Comparison of ENCODE assay signal across 9 cellular contexts in genomic region chr11:120212259-120212888, GRCh38. TPM values are rescaled to one million over a fixed set of nuclear protein-coding genes. Genes with fewer than 3 reads are reported as not detected.
DNase-seq lines count a peak whose midpoint lies in the region; ATAC-seq and TF ChIP-seq lines count a peak whose summit lies in the region.
"Had no signal": no experiment of that assay in that cellular context is flagged by ENCODE, and none has a peak within 500 bp of the region (broad histone marks: within the 10 kb centered on the region; RNA-seq: fewer than 3 reads in every experiment).

No MANE protein-coding gene starts in this region.

- ATAC-seq in DND-41 (ENCODE audit: insufficient read depth, low read depth) = no peak
- ATAC-seq in HG02852 (IDR thresholded peaks at IDR 0.05; ENCODE audit: unreplicated experiment) = no peak

- H3K9me3 Mint-ChIP-seq in activated T-helper 1 cell treated with anti-CD3 and anti-CD28 coated beads, Interleukin-12 subunit alpha, Interleukin-12 subunit beta, Interleukin-2, Interleukin-4 antibody, amounts not matched to agents 30 ng/mL and 10 ng/mL and 1 ng/mL, durations not matched to agents 14 hours and 24 hours and 36 hours = no peaks in the 10 kb centered on the region

- peak overlapping the region; percentile 99; the same call in 1 of the 2 replicates for H3K4me2 ChIP-seq in DND-41 (ENCODE audit: insufficient read depth, low read length)

- no peaks in the 10 kb centered on the region for H3K79me2 ChIP-seq in DND-41 (ENCODE audit: insufficient read depth, low read length)

- DNase-seq in DND-41 (no peak), fibroblast of villous mesenchyme (ENCODE audit: low read depth) (peak; percentile 21), NCI-H748 (lab: John Stamatoyannopoulos, UW; ENCODE audit: unreplicated experiment) (no peak), DMS79 (lab: John Stamatoyannopoulos, UW) (no peak), superior temporal gyrus (ENCODE audit: extremely low spot score) (no peak)
- no peak for DNase-seq in activated T-helper 1 cell treated with anti-CD3 and anti-CD28 coated beads, Interleukin-12 subunit alpha, Interleukin-12 subunit beta, Interleukin-2, Interleukin-4 antibody, amounts not matched to agents 30 ng/mL and 10 ng/mL and 1 ng/mL, durations not matched to agents 14 hours and 24 hours and 36 hours (ENCODE audit: low spot score)
- DNase-seq: NCI-H510A had no signal

- TF ChIP-seq CTCF in DND-41 (IDR thresholded peaks at IDR 0.05; ENCODE audit: borderline replicate concordance, extremely low read depth, low read length, poor library complexity, severe bottlenecking) (no peak), fibroblast of villous mesenchyme (IDR thresholded peaks at IDR 0.05; ENCODE audit: insufficient read depth, low read depth, low read length) (no peak)

- H3K4me3 ChIP-seq in DND-41 (ENCODE audit: low read depth in 1 of 2, low read length in 2 of 2) (no peak overlapping the region), fibroblast of villous mesenchyme (ENCODE audit: low read depth, low read length) (peak overlapping the region; percentile 84), rectal smooth muscle tissue (ENCODE audit: low read length) (peak overlapping the region; percentile 74)

- H3K27me3 Mint-ChIP-seq in activated T-helper 1 cell treated with anti-CD3 and anti-CD28 coated beads, Interleukin-12 subunit alpha, Interleukin-12 subunit beta, Interleukin-2, Interleukin-4 antibody, amounts not matched to agents 30 ng/mL and 10 ng/mL and 1 ng/mL, durations not matched to agents 14 hours and 24 hours and 36 hours (ENCODE audit: insufficient read depth) = peaks cover 49% of the 10 kb centered on the region

- no peak overlapping the region for H3K27ac Mint-ChIP-seq in activated T-helper 1 cell treated with anti-CD3 and anti-CD28 coated beads, Interleukin-12 subunit alpha, Interleukin-12 subunit beta, Interleukin-2, Interleukin-4 antibody, amounts not matched to agents 30 ng/mL and 10 ng/mL and 1 ng/mL, durations not matched to agents 14 hours and 24 hours and 36 hours

- H3K9me3 ChIP-seq in DND-41 (ENCODE audit: insufficient read depth, low read length, severe bottlenecking) = no peaks in the 10 kb centered on the region

- H3K27me3 ChIP-seq in DND-41 (ENCODE audit: insufficient read depth, low read length, poor library complexity) = peaks cover 22% of the 10 kb centered on the region
- no peaks in the 10 kb centered on the region for H3K27me3 ChIP-seq in rectal smooth muscle tissue (ENCODE audit: control insufficient read depth, insufficient read depth, low read length)

- H3K36me3 ChIP-seq in DND-41 (ENCODE audit: insufficient read depth, low read length) = no peaks in the 10 kb centered on the region
- no peaks in the 10 kb centered on the region for H3K36me3 ChIP-seq in rectal smooth muscle tissue (ENCODE audit: control insufficient read depth, insufficient read depth, low read length)

- H3K4me1 ChIP-seq in DND-41 (ENCODE audit: insufficient read depth, low read length) = peaks cover 22% of the 10 kb centered on the region
- peaks cover 3% of the 10 kb centered on the region for H3K4me1 ChIP-seq in rectal smooth muscle tissue (ENCODE audit: control insufficient read depth, insufficient read depth, low read length)

- H3K4me3 Mint-ChIP-seq in activated T-helper 1 cell treated with anti-CD3 and anti-CD28 coated beads, Interleukin-12 subunit alpha, Interleukin-12 subunit beta, Interleukin-2, Interleukin-4 antibody, amounts not matched to agents 30 ng/mL and 10 ng/mL and 1 ng/mL, durations not matched to agents 14 hours and 24 hours and 36 hours = peak overlapping the region; percentile 50

- intact Hi-C loops in activated T-helper 1 cell treated with anti-CD3 and anti-CD28 coated beads, Interleukin-12 subunit alpha, Interleukin-12 subunit beta, Interleukin-2, Interleukin-4 antibody, amounts not matched to agents 30 ng/mL and 10 ng/mL and 1 ng/mL, durations not matched to agents 14 hours and 24 hours and 36 hours (cut with micrococcal nuclease) = no loop called here

- H3K27ac ChIP-seq in DND-41 (ENCODE audit: low read length) (no peak overlapping the region), rectal smooth muscle tissue (ENCODE audit: low read depth, low read length) (peak overlapping the region; percentile 24)

- peaks cover 13% of the 10 kb centered on the region for H3K4me1 Mint-ChIP-seq in activated T-helper 1 cell treated with anti-CD3 and anti-CD28 coated beads, Interleukin-12 subunit alpha, Interleukin-12 subunit beta, Interleukin-2, Interleukin-4 antibody, amounts not matched to agents 30 ng/mL and 10 ng/mL and 1 ng/mL, durations not matched to agents 14 hours and 24 hours and 36 hours (ENCODE audit: low read depth)

- H2AFZ ChIP-seq in DND-41 (ENCODE audit: low read depth, low read length) = no peak overlapping the region

- H3K9ac ChIP-seq in DND-41 (ENCODE audit: low read depth, low read length) (no peak overlapping the region), rectal smooth muscle tissue (ENCODE audit: low read length) (no peak overlapping the region)

- H3K36me3 Mint-ChIP-seq in activated T-helper 1 cell treated with anti-CD3 and anti-CD28 coated beads, Interleukin-12 subunit alpha, Interleukin-12 subunit beta, Interleukin-2, Interleukin-4 antibody, amounts not matched to agents 30 ng/mL and 10 ng/mL and 1 ng/mL, durations not matched to agents 14 hours and 24 hours and 36 hours (ENCODE audit: low read depth) = peaks cover 2% of the 10 kb centered on the region

- H4K20me1 ChIP-seq in DND-41 (ENCODE audit: insufficient read depth, low read length) = peaks cover 6% of the 10 kb centered on the region; the same call in 1 of the 2 replicates

RNA-seq across cellular contexts. Expression of gene OAF, which starts 1.5 kb away (rescaled TPM):
- 6.7 and 7.3 TPM in 2 replicates for total RNA-seq in activated T-helper 1 cell treated with anti-CD3 and anti-CD28 coated beads, Interleukin-12 subunit alpha, Interleukin-12 subunit beta, Interleukin-2, Interleukin-4 antibody, amounts not matched to agents 30 ng/mL and 10 ng/mL and 1 ng/mL, durations not matched to agents 14 hours and 24 hours and 36 hours
- total RNA-seq in fibroblast of villous mesenchyme = 29.0 and 31.5 TPM in 2 replicates

RNA-seq across cellular contexts. Expression of gene POU2F3, which starts 27.6 kb away (rescaled TPM):
- total RNA-seq in activated T-helper 1 cell treated with anti-CD3 and anti-CD28 coated beads, Interleukin-12 subunit alpha, Interleukin-12 subunit beta, Interleukin-2, Interleukin-4 antibody, amounts not matched to agents 30 ng/mL and 10 ng/mL and 1 ng/mL, durations not matched to agents 14 hours and 24 hours and 36 hours = 0.36 TPM in 1 of 2 replicates, not detected in the other
- total RNA-seq in fibroblast of villous mesenchyme = under 0.01 TPM in 1 of 2 replicates, not detected in the other

Comparison
In these comparisons a context has a peak if more than half of its experiments do, and no peak if none do; other contexts are left out.
1. H3K4me3 ChIP-seq: peak in fibroblast of villous mesenchyme (single experiment) and rectal smooth muscle tissue (single experiment); none in DND-41 (0 of 2).